ENCODE assay signal across 1 cellular context in the genomic region with DNA sequence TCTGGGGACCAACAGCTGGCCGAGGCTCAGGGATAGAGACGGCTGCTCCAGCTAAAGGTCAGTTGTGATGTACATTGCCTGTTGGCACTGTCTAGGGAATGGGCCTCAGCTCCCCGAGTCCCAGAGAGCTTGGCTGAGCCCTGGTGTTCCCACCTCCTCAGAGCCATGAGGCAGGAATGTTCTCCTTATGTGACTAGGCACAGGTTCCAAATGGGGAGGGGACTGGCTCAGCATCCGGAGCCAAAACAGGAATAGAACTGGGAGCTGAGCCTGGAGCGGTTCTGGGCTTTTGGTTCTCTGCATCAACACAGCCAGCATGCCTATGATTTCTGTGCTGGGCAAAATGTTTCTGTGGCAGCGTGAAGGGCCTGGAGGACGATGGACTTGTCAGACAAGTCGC.
TF ChIP-seq lines count a peak whose summit lies in the region.

FAM131A (plus strand) TSS at position 286 of the 400 bp plus-strand sequence; CDS start at position 317, 31 bp downstream.

TF ChIP-seq in SK-N-SH treated with all-trans-retinoic acid at 6 μM for 48 hours, 23 proteins besides CTCF, POLR2A, EP300 and RAD21 (continued from another document):
- TF ChIP-seq ZFP30 (CRISPR knock-in tag; IDR thresholded peaks at IDR 0.05) (no peak), PPARA (CRISPR knock-in tag; IDR thresholded peaks at IDR 0.05; ENCODE audit: borderline replicate concordance) (no peak)
